In the genomic region with DNA sequence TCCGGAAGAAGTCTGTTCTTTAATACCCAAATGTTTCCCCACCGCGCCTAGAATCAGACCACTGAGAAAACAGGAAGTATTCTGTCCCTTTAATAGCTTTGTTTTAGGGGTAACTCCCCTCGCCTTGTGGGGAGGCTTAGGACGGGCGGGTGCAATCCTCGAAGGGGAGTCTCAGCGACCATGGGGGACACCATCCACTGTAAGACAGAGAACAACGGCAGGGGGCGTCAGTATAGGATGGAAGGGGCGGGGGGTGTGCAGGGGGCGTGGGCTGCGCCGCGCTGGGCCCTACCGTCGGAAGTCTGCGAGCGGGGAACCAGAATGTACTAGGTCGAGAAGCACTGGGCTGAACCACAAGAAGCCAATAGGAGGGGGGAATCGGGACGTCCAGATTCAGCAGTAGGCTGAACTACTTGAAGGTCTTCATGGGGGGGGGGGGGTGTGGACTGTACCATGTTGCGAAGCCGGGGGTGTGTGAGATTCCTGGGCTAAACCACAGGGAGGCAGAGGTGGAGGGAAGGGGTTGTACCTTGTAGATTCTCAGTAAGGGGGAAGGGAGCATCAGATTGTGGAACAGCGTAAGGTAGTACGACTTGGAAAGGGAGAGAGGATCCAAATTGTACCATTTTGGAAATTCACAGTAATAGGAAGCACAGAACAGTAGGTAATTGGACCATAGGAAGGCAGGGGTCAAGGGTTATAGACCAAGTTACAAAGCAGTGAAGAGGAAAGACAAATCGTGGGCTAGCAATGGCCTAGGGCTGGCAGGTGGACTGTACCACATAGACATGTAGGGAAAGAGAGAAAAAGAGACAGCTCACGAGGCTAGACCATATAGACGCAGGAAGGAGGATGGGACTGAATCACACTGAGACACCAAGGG, we compare ENCODE assay signal across 8 cellular contexts. TPM values are rescaled to one million over a fixed set of nuclear protein-coding genes. Genes with fewer than 3 reads are reported as not detected.
DNase-seq lines count a peak whose midpoint lies in the region; ATAC-seq and TF ChIP-seq lines count a peak whose summit lies in the region.

No MANE protein-coding gene starts in this region.

- H3K4me3 ChIP-seq in AG10803 (ENCODE audit: low read length) (peak overlapping the region; percentile 72), right lobe of liver (peak overlapping the region; percentile 18 to 74 (median 72))

- peak overlapping the region; percentile 87 to 97 (median 88) for H3K27ac ChIP-seq in right lobe of liver

- ATAC-seq in HG03457 (IDR thresholded peaks at IDR 0.05; ENCODE audit: unreplicated experiment) (peak; percentile 8), right lobe of liver (peak; percentile 19 to 56 (median 46))

- intact Hi-C loops in right lobe of liver (cut with DNase I) = no loop called here

- no peaks in the 10 kb centered on the region for H3K9me3 ChIP-seq in right lobe of liver

- H3K36me3 ChIP-seq in right lobe of liver = no peaks in the 10 kb centered on the region

- DNase-seq in AG10803 (ENCODE audit: low read depth) = peak; percentile 98
- peak; percentile 83 to 95 for DNase-seq in NCI-H526 (lab: John Stamatoyannopoulos, UW)
- DNase-seq in activated CD4-positive, alpha-beta T cell treated with anti-CD3 and anti-CD28 coated beads, Interleukin-2, amount 50 U/mL, for 4 hours = peak; percentile 75 to 81
- DNase-seq in dermis microvascular lymphatic vessel endothelial cell (ENCODE audit: low read depth in 2 of 2) = peak; percentile 93 to 95
- DNase-seq in right lobe of liver = peak; percentile 65 to 90 (median 77)
- DNase-seq in stimulated activated CD4-positive, alpha-beta T cell treated with anti-CD3 and anti-CD28 coated beads, Interleukin-4, amount 100 ng/mL, for 4 hours = peak; percentile 65 to 86

- TF ChIP-seq POLR2A in GM18951 (IDR thresholded peaks at IDR 0.05; ENCODE audit: extremely low read depth, insufficient read depth, insufficient read length) = peak; percentile 39
- peak; percentile 54 for TF ChIP-seq POLR2A in right lobe of liver (IDR thresholded peaks at IDR 0.05)

- 7% methylated on average over 21 of the region's 29 CpGs for WGBS in right lobe of liver (ENCODE audit: insufficient coverage, low coverage, low lambda C conversion rate, missing lambda C conversion rate)

- H3K4me1 ChIP-seq in right lobe of liver = peaks cover 0 to 26% (median 14%) of the 10 kb centered on the region in 4 donors

- no peaks in the 10 kb centered on the region for H3K27me3 ChIP-seq in right lobe of liver

- TF ChIP-seq CTCF in AG10803 (conservative IDR thresholded peaks at IDR 0.05; ENCODE audit: low read length) (peak; percentile 10; the same call in 1 of the 2 replicates), right lobe of liver (IDR thresholded peaks at IDR 0.05) (no peak)

- in situ Hi-C loops in GM18951 (cut with MboI; ENCODE audit: low sequenced_read_pairs, unreplicated experiment) = no loop called here

RNA-seq across cellular contexts. Expression of a gene that starts 1.0 kb away (rescaled TPM):
- total RNA-seq in dermis microvascular lymphatic vessel endothelial cell (1.4 and 2.8 TPM in 2 replicates), right lobe of liver (10 to 100 TPM in 2 of 6 experiments, 1 to 10 TPM in 4; 1.8 to 11.6 (median 3.3) TPM)

RNA-seq across cellular contexts. Expression of a gene that starts 7.8 kb away (rescaled TPM):
- total RNA-seq in dermis microvascular lymphatic vessel endothelial cell (2.6 and 4.6 TPM in 2 replicates), right lobe of liver (1 to 10 TPM in 2 of 6 experiments, under 1 TPM in 4; 0.25 to 2.0 (median 0.54) TPM)

RNA-seq across cellular contexts. Expression of a gene that starts 18.9 kb away (rescaled TPM):
- 3.9 and 6.3 TPM in 2 replicates for total RNA-seq in dermis microvascular lymphatic vessel endothelial cell
- total RNA-seq in right lobe of liver = 10 to 100 TPM; 11.4 to 30.1 (median 17.2) TPM

RNA-seq across cellular contexts. Expression of a gene that starts 19.2 kb away (rescaled TPM):
- total RNA-seq in dermis microvascular lymphatic vessel endothelial cell = 1,899 and 2,423 TPM in 2 replicates
- total RNA-seq in right lobe of liver = 100 to 1,000 TPM; 355 to 867 (median 385) TPM

RNA-seq across cellular contexts. Expression of a gene that starts 23.3 kb away (rescaled TPM):
- total RNA-seq in dermis microvascular lymphatic vessel endothelial cell (0.25 and 0.26 TPM in 2 replicates), right lobe of liver (under 1 TPM in 2 of 6 experiments, not detected in 4; 0.22 to 0.37 TPM)

Comparison
In these comparisons a context has a peak if more than half of its experiments do, and no peak if none do; other contexts are left out.
1. Peak in every context shown above with its lines: DNase-seq, ATAC-seq, H3K4me3 ChIP-seq and H3K27ac ChIP-seq.